ENCODE assay signal across 13 cellular contexts in the genomic region with DNA sequence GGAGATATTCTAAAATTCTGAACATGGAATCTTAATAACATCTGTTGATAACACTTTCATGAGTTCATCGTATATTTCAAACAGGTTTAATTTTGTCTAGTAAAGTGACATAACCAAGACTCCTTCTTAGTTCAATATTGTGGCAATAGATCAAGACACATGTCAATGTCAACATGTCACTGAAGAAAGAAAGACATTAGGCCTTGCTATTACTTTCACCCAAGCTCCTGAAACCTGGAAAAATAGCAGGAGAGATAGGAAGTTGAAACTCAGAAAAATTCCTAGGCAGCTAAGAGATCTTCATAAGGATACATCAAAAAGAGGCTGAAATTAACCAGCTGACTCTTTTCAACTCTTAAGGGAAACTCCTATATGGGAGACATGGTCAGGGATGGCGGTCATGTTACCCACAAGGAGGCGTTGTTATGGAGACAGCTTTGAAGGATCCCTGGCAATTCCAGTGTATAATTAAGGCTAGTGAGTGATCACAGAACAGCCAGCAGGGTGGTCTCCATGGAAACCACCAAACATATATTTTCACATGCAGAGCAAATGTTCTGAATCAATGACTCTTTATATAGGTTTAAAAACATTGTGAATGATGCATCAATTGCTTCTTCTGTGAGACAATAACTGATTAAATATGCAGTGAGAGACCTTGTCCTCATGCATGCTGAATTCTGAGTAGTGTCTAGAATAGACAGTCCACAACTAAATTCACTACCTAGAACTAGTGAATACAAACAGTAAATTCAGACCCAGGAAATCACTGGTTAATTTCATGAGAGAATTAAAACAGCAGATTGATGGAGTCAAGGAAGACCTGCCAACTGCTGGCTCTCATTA.
A peak's percentile ranks its signal among the peaks of the same experiment; 100 is the strongest.
DNase-seq lines count a peak whose midpoint lies in the region; ATAC-seq, FAIRE-seq and TF ChIP-seq lines count a peak whose summit lies in the region.
"Had no signal": no experiment of that assay in that cellular context is flagged by ENCODE, and none has a peak within 500 bp of the region (broad histone marks: within the 10 kb centered on the region; RNA-seq: fewer than 3 reads in every experiment).

No MANE protein-coding gene starts in this region.

- FAIRE-seq in bronchial epithelial cell (lab: Jason Lieb, UNC): no peak
- FAIRE-seq: frontal cortex had no signal

- no peak for TF ChIP-seq CTCF in bronchial epithelial cell (IDR thresholded peaks at IDR 0.05; ENCODE audit: insufficient read depth, low read length, severe bottlenecking)

- ATAC-seq in GM19397 (IDR thresholded peaks at IDR 0.05; ENCODE audit: unreplicated experiment): no peak
- no peak for ATAC-seq in GM18870 (IDR thresholded peaks at IDR 0.05; ENCODE audit: unreplicated experiment)

- DNase-seq in NCI-H2171 treated with DMSO at 0.1 percent for 48 hours (lab: John Stamatoyannopoulos, UW) (peak; percentile 4), NCI-H2171 (lab: John Stamatoyannopoulos, UW) (no peak), NCI-H2081 (lab: John Stamatoyannopoulos, UW) (peak; percentile 87 to 95), bronchial epithelial cell (ENCODE audit: low read depth) (peak; percentile 13), renal cortical epithelial cell (ENCODE audit: low read depth) (peak; percentile 49), COLO668 (lab: John Stamatoyannopoulos, UW; ENCODE audit: unreplicated experiment) (no peak)
- DNase-seq: activated CD4-positive, alpha-beta T cell treated with anti-CD3 and anti-CD28 coated beads, Interleukin-2, amount 50 U/mL, for 48 hours; SHP77; stimulated activated naive B cell treated with anti-CD40 and anti-IgM and Interleukin-4, amounts not matched to agents 10 μg/mL and 1 μg/mL and 100 μg/mL, for 72 hours had no signal

- H3K27me3 ChIP-seq in bronchial epithelial cell (ENCODE audit: control insufficient read depth, insufficient read depth, low read length): no peaks in the 10 kb centered on the region

- H3K4me3 ChIP-seq in bronchial epithelial cell (ENCODE audit: low read depth, low read length): no peak overlapping the region
- H3K4me3 ChIP-seq: lung had no signal

- H3K36me3 ChIP-seq in bronchial epithelial cell (ENCODE audit: control insufficient read depth, insufficient read depth, low read length): no peaks in the 10 kb centered on the region

Comparison
In these comparisons a context has a peak if more than half of its experiments do, and no peak if none do; other contexts are left out.
1. DNase-seq: peak in NCI-H2171 treated with DMSO at 0.1 percent for 48 hours (single experiment), NCI-H2081 (2 of 2), bronchial epithelial cell (single experiment) and renal cortical epithelial cell (single experiment); none in NCI-H2171 (single experiment) and COLO668 (single experiment).